15 cellular contexts compared by ENCODE assay signal in the genomic region with DNA sequence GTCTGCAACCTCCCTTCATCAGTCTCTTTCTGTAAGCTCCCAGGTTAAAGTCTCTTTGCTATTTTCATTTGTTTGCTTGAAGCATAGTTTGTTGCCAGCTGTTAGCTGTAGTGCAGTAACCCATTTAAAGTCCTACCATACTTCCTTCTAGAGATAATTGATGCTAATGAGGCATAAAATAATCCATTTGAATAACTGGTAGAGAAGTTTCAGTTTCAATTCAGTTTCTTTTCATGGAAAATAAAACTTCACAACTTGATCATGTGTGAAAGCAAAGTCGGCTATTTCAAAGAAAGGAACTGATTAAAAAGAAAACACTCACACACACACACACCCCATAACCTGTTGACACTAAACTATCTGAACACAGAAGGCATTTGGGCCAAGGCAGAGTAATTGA.
DNase-seq lines count a peak whose midpoint lies in the region; ATAC-seq and TF ChIP-seq lines count a peak whose summit lies in the region.
"Had no signal": no experiment of that assay in that cellular context is flagged by ENCODE, and none has a peak within 500 bp of the region (broad histone marks: within the 10 kb centered on the region; RNA-seq: fewer than 3 reads in every experiment).

No MANE protein-coding gene starts in this region.

- H3K4me3 ChIP-seq in right lobe of liver: peak overlapping the region; percentile 8 to 31 (median 23)

- no peak for TF ChIP-seq POLR2A in right lobe of liver (IDR thresholded peaks at IDR 0.05)

- no peaks in the 10 kb centered on the region for H3K36me3 ChIP-seq in right lobe of liver

- H3K27me3 ChIP-seq in right lobe of liver: no peaks in the 10 kb centered on the region

- peak; percentile 48 for ATAC-seq in GM19463 (IDR thresholded peaks at IDR 0.05; ENCODE audit: unreplicated experiment)
- peak; percentile 69 to 83 (median 73) for ATAC-seq in right lobe of liver
- ATAC-seq in GM21717 (IDR thresholded peaks at IDR 0.05; ENCODE audit: unreplicated experiment): no peak

- WGBS in right lobe of liver (ENCODE audit: insufficient coverage, low coverage, low lambda C conversion rate, missing lambda C conversion rate): 0% methylated on average over 1 of the region's 1 CpG

- TF ChIP-seq CTCF in right lobe of liver (IDR thresholded peaks at IDR 0.05): no peak
- no peak for TF ChIP-seq CTCF in GM13977 (IDR thresholded peaks at IDR 0.05; ENCODE audit: extremely low read depth, insufficient read depth, missing control alignments)

- peak overlapping the region in 2 of 3 donors; percentile 2 to 8 for H3K27ac ChIP-seq in right lobe of liver
- H3K27ac ChIP-seq: C4-2B had no signal

- intact Hi-C loops in right lobe of liver (cut with DNase I): loop anchor here in 1 of 2 donors (10.0 kb wide), 1 partner anchor 46 kb away; no protein-coding TSS in a partner anchor

- in situ Hi-C loops in GM13977 (cut with MboI; ENCODE audit: low pct_unique_long_range_greater_than_20kb, low sequenced_read_pairs, unreplicated experiment): no loop called here

- DNase-seq in DMS79 (lab: John Stamatoyannopoulos, UW) (peak; percentile 22), NCI-H774 (lab: John Stamatoyannopoulos, UW) (peak; percentile 79), right lobe of liver (no peak), NCI-H146 treated with DMSO at 0.1 percent for 48 hours (lab: John Stamatoyannopoulos, UW; ENCODE audit: unreplicated experiment) (no peak), GM13977 (ENCODE audit: low spot score) (no peak)
- DNase-seq in stimulated activated naive CD4-positive, alpha-beta T cell (lab: John Stamatoyannopoulos, UW): no peak
- DNase-seq: activated CD4-positive, CD25-positive, alpha-beta regulatory T cell treated with anti-CD3 and anti-CD28 coated beads, Interleukin-2, amount 50 U/mL, for 72 hours; activated T-cell treated with anti-CD3 and anti-CD28 coated beads, Interleukin-2, amount 50 U/mL, for 48 hours; NCI-H1436 treated with DMSO at 0.1 percent for 48 hours; stimulated activated CD4-positive, alpha-beta T cell treated with anti-CD3 and anti-CD28 coated beads, Interleukin-2, amount 100 ng/mL, for 48 hours; stimulated activated naive CD4-positive, alpha-beta T cell treated with Interleukin-2 at 50 U/mL for 16 hours; SW 1271 had no signal

- peaks cover 0 to 19% (median 1%) of the 10 kb centered on the region in 4 donors for H3K4me1 ChIP-seq in right lobe of liver

- no peaks in the 10 kb centered on the region for H3K9me3 ChIP-seq in right lobe of liver

Comparison
In these comparisons a context has a peak if more than half of its experiments do, and no peak if none do; other contexts are left out.
1. DNase-seq: peak in DMS79 (single experiment) and NCI-H774 (single experiment); none in right lobe of liver (0 of 3), NCI-H146 treated with DMSO at 0.1 percent for 48 hours (single experiment), GM13977 (single experiment) and stimulated activated naive CD4-positive, alpha-beta T cell (0 of 6).